Comparison of ENCODE assay signal across 19 cellular contexts in the genomic region with DNA sequence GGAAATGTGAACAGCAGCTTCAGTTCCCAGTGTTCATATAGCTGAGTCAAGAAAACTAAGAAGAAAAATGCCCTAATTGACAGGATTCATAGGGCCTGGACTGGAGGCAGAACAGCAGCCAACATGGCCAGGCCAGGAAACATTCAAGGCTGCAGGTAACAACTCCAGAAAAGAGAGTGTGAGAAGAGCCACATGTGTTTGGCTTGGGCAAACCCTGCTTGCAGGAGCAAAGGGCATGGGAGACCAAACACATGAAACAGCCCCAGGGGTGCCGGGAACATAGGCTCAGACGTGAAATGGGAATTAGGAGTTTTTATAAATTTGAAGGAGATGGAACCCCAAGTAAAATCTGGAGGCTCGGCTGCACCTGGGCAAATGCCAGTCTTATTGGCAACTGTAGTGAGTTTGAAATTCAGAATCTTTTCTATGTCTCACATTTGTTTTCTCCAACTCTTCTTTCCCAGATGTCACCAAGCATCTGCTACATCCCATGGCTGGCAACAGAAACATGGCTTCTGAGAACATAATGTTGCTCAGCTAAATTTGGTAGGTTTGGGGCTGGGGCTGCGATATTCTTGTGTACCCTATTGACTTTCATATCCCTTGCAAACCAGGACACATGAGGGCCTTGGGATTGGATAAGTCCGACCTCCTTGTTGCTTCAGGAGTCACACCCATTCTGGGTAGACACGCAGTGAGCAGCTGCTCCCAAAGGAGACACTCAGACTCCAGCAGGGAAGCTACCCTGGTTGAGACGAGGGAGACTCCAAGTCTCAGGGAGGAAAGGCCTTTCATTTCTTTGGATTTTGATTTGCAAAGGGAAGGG.
"Had no signal": no experiment of that assay in that cellular context is flagged by ENCODE, and none has a peak within 500 bp of the region (broad histone marks: within the 10 kb centered on the region; RNA-seq: fewer than 3 reads in every experiment).

No MANE protein-coding gene starts in this region.

- H3K27me3 ChIP-seq: heart left ventricle, tibial artery, uterus had no signal

- H3K36me3 ChIP-seq: heart left ventricle, tibial artery, uterus, WERI-Rb-1 had no signal

- H3K4me3 ChIP-seq: heart left ventricle, tibial artery, uterus had no signal

- H3K27ac ChIP-seq: heart left ventricle, tibial artery, uterus, WERI-Rb-1 had no signal

- DNase-seq: activated CD4-positive, alpha-beta T cell treated with anti-CD3 and anti-CD28 coated beads, Interleukin-2, amount 50 U/mL, for 48 hours; activated gamma-delta T cell; activated T-cell treated with anti-CD3 and anti-CD28 coated beads, Interleukin-2, amount 50 U/mL, for 4 hours; amniotic stem cell; cerebellar nuclear complex; effector memory CD4-positive, alpha-beta T cell; foreskin melanocyte; heart left ventricle; left cardiac atrium; mammary epithelial cell; natural killer cell; stimulated activated CD4-positive, alpha-beta T cell treated with anti-CD3 and anti-CD28 coated beads, Interleukin-2, amount 100 ng/mL, for 48 hours; T-helper 1 cell; tibial artery; uterus; WERI-Rb-1 had no signal

- ATAC-seq: activated naive CD4-positive, alpha-beta T cell treated with anti-CD3 and anti-CD28 coated beads, Interleukin-2, amount 50 U/mL, for 72 hours; activated T-cell treated with anti-CD3 and anti-CD28 coated beads, Interleukin-2, amount 50 U/mL, for 4 hours; natural killer cell; SK-N-SH treated with all-trans-retinoic acid at 6 μM for 48 hours; stimulated activated memory B cell treated with anti-CD40 and anti-IgM and Interleukin-4, amounts not matched to agents 10 μg/mL and 1 μg/mL and 100 μg/mL, for 72 hours had no signal

- H3K9me3 ChIP-seq: heart left ventricle, tibial artery, uterus had no signal
